8 cellular contexts compared by ENCODE assay signal in the genomic region with DNA sequence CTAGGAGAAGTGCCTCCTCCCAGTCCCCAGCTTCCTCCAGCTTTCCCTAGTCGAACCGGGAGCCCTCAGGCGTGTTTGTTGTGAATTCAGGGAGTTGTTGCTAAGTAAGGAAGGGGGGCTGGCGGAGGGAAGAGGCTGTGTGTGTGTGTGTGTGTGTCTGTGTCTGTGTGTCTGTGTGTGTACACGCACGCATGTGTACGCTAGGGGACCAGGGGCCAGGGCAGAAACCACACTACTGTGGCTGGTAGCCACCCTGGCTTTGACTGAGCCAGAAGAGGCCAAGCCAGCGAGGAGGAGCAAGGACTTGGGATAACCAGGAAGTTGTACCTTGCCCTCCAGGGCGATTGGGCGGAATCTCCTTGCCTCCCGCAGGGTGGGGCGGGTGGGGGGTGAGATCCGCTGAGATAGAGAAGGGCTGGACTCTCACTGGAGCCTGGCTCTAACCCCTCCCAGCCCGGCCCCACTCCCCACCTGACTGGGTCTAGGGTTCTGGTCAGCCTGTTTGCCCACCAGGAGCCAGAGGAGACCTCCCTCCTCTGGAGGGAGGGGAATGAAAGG. TPM values are rescaled to one million over a fixed set of nuclear protein-coding genes. Genes with fewer than 3 reads are reported as not detected.
DNase-seq lines count a peak whose midpoint lies in the region; ATAC-seq and TF ChIP-seq lines count a peak whose summit lies in the region.

No MANE protein-coding gene starts in this region.

- peak overlapping the region; percentile 34 for H3K4me3 ChIP-seq in HFF-Myc (replicated peaks; ENCODE audit: low read depth, low read length)
- peak overlapping the region; percentile 28 for H3K4me3 ChIP-seq in WERI-Rb-1 (ENCODE audit: low read depth, low read length)

- no peaks in the 10 kb centered on the region for H3K27me3 Mint-ChIP-seq in natural killer cell treated with Interleukin-12 subunit alpha and Interleukin-12 subunit beta and Interleukin-15 and Interleukin-18, amount 100 ng/mL, for 72 hours

- no peaks in the 10 kb centered on the region for H3K9me3 Mint-ChIP-seq in natural killer cell treated with Interleukin-12 subunit alpha and Interleukin-12 subunit beta and Interleukin-15 and Interleukin-18, amount 100 ng/mL, for 72 hours

- ATAC-seq in esophagus mucosa (peak; percentile 0), HG02973 (IDR thresholded peaks at IDR 0.05; ENCODE audit: unreplicated experiment) (no peak), GM18870 (IDR thresholded peaks at IDR 0.05; ENCODE audit: unreplicated experiment) (no peak)
- ATAC-seq in natural killer cell treated with Interleukin-12 subunit alpha and Interleukin-12 subunit beta and Interleukin-15 and Interleukin-18, amount 100 ng/mL, for 72 hours: peak in 1 of 2 donors; percentile 6

- H3K27ac Mint-ChIP-seq in natural killer cell treated with Interleukin-12 subunit alpha and Interleukin-12 subunit beta and Interleukin-15 and Interleukin-18, amount 100 ng/mL, for 72 hours: peak overlapping the region; percentile 97 to 99

- peak overlapping the region; percentile 70 for H3K27ac ChIP-seq in WERI-Rb-1

- H3K9me3 ChIP-seq in WERI-Rb-1 (ENCODE audit: severe bottlenecking): no peaks in the 10 kb centered on the region

- no peaks in the 10 kb centered on the region for H3K27me3 ChIP-seq in WERI-Rb-1 (ENCODE audit: insufficient read depth, low read depth, severe bottlenecking)

- H3K36me3 ChIP-seq in WERI-Rb-1: no peaks in the 10 kb centered on the region

- H3K4me3 Mint-ChIP-seq in natural killer cell treated with Interleukin-12 subunit alpha and Interleukin-12 subunit beta and Interleukin-15 and Interleukin-18, amount 100 ng/mL, for 72 hours: peak overlapping the region; percentile 78

- TF ChIP-seq CTCF in AG09319 (IDR thresholded peaks at IDR 0.05; ENCODE audit: low read depth, low read length) (no peak), HFF-Myc (IDR thresholded peaks at IDR 0.05; ENCODE audit: low read depth, low read length, missing control alignments) (no peak), WERI-Rb-1 (IDR thresholded peaks at IDR 0.05; ENCODE audit: low read depth, low read length) (no peak)

- peaks cover 66 to 75% of the 10 kb centered on the region in 2 donors for H3K4me1 Mint-ChIP-seq in natural killer cell treated with Interleukin-12 subunit alpha and Interleukin-12 subunit beta and Interleukin-15 and Interleukin-18, amount 100 ng/mL, for 72 hours (ENCODE audit: low read depth in 2 of 2)

- no peaks in the 10 kb centered on the region for H3K36me3 Mint-ChIP-seq in natural killer cell treated with Interleukin-12 subunit alpha and Interleukin-12 subunit beta and Interleukin-15 and Interleukin-18, amount 100 ng/mL, for 72 hours

- peak; percentile 93 for DNase-seq in AG09319 (ENCODE audit: extremely low read depth, low read depth)
- DNase-seq in HFF-Myc (ENCODE audit: extremely low read depth, low read depth): no peak
- DNase-seq in WERI-Rb-1: peak; percentile 69
- peak; percentile 59 for DNase-seq in natural killer cell treated with Interleukin-12 subunit alpha and Interleukin-12 subunit beta and Interleukin-15 and Interleukin-18, amount 100 ng/mL, for 72 hours (ENCODE audit: low spot score)
- no peak for DNase-seq in midbrain (lab: John Stamatoyannopoulos, UW)

RNA-seq across cellular contexts. Expression of gene BCL9L, which starts 7.5 kb away (rescaled TPM):
- 44.6 TPM for total RNA-seq in esophagus mucosa
- total RNA-seq in natural killer cell treated with Interleukin-12 subunit alpha and Interleukin-12 subunit beta and Interleukin-15 and Interleukin-18, amount 100 ng/mL, for 72 hours: 10 to 100 TPM; 33.5 to 62.2 TPM

RNA-seq across cellular contexts. Expression of gene CXCR5, which starts 34.5 kb away (rescaled TPM):
- 0.20 TPM for total RNA-seq in esophagus mucosa
- total RNA-seq in natural killer cell treated with Interleukin-12 subunit alpha and Interleukin-12 subunit beta and Interleukin-15 and Interleukin-18, amount 100 ng/mL, for 72 hours: 1 to 10 TPM; 3.1 to 6.3 TPM

RNA-seq across cellular contexts. Expression of gene UPK2, which starts 37.9 kb away (rescaled TPM):
- 0.32 TPM for total RNA-seq in esophagus mucosa
- 1 to 10 TPM in 1 of 2 donors, under 1 TPM in 1; 0.64 to 1.1 TPM for total RNA-seq in natural killer cell treated with Interleukin-12 subunit alpha and Interleukin-12 subunit beta and Interleukin-15 and Interleukin-18, amount 100 ng/mL, for 72 hours

RNA-seq across cellular contexts. Expression of gene FOXR1, which starts 53.4 kb away (rescaled TPM):
- not detected for total RNA-seq in esophagus mucosa
- total RNA-seq in natural killer cell treated with Interleukin-12 subunit alpha and Interleukin-12 subunit beta and Interleukin-15 and Interleukin-18, amount 100 ng/mL, for 72 hours: not detected

Comparison
In these comparisons a context has a peak if more than half of its experiments do, and no peak if none do; other contexts are left out.
1. DNase-seq: peak in AG09319 (single experiment), WERI-Rb-1 (single experiment) and natural killer cell treated with Interleukin-12 subunit alpha and Interleukin-12 subunit beta and Interleukin-15 and Interleukin-18, amount 100 ng/mL, for 72 hours (single experiment); none in HFF-Myc (single experiment) and midbrain (single experiment).